In genomic region chr19:15836345-15836594, GRCh38 we compare ENCODE assay signal across 9 cellular contexts. TPM values are rescaled to one million over a fixed set of nuclear protein-coding genes. Genes with fewer than 3 reads are reported as not detected.
DNase-seq lines count a peak whose midpoint lies in the region; ATAC-seq, FAIRE-seq and TF ChIP-seq lines count a peak whose summit lies in the region.
"Had no signal": no experiment of that assay in that cellular context is flagged by ENCODE, and none has a peak within 500 bp of the region (broad histone marks: within the 10 kb centered on the region; RNA-seq: fewer than 3 reads in every experiment).

No MANE protein-coding gene starts in this region.

- H3K79me2 ChIP-seq in endothelial cell of umbilical vein (ENCODE audit: control insufficient read depth, insufficient read depth, low read length), result no peaks in the 10 kb centered on the region

- no peaks in the 10 kb centered on the region for H3K9me1 ChIP-seq in endothelial cell of umbilical vein (replicated peaks; ENCODE audit: control insufficient read depth, extremely low read depth, insufficient read depth, low read length)

- dilution Hi-C loops in endothelial cell of umbilical vein (cut with MboI; ENCODE audit: extremely low pct_ligation_motif_present, low sequenced_read_pairs), result no loop called here

- WGBS in prostate gland, result 3% methylated on average over 18 of the region's 18 CpGs

- no peaks in the 10 kb centered on the region for H3K27me3 ChIP-seq in Peyer's patch
- no peaks in the 10 kb centered on the region for H3K27me3 ChIP-seq in endothelial cell of umbilical vein (ENCODE audit: control insufficient read depth in 2 of 2, insufficient read depth in 2 of 2, low read length in 2 of 2)
- H3K27me3 ChIP-seq in prostate gland (replicated peaks; ENCODE audit: insufficient read depth), result no peaks in the 10 kb centered on the region

- no TSS peak for BruUV-seq in endothelial cell of umbilical vein (replicated peaks; lab: Mats Ljungman, UMichigan)

- intact Hi-C loops in endothelial cell of umbilical vein (cut with micrococcal nuclease), result loop anchor here (2.0 kb wide), 1 partner anchor 361 kb away; the partner anchor contains the start of gene AP1M1
- intact Hi-C loops in prostate gland (cut with DNase I), result no loop called here

- peak; percentile 23 for DNase-seq in NCI-H748 (lab: John Stamatoyannopoulos, UW; ENCODE audit: unreplicated experiment)
- no peak for DNase-seq in NCI-H748 treated with DMSO at 0.1 percent for 48 hours (lab: John Stamatoyannopoulos, UW)
- DNase-seq in Peyer's patch, result no peak
- DNase-seq in endothelial cell of umbilical vein (ENCODE audit: low read depth, low spot score), result peak; percentile 30
- DNase-seq in prostate gland (ENCODE audit: low spot score), result peak; percentile 25
- no peak for DNase-seq in NCI-H510A treated with DMSO at 0.1 percent for 48 hours (lab: John Stamatoyannopoulos, UW)
- DNase-seq in MV-4-11 (lab: John Stamatoyannopoulos, UW), result no peak

- H3K4me2 ChIP-seq in endothelial cell of umbilical vein (ENCODE audit: insufficient read depth, low read length), result peak overlapping the region; percentile 88

- no peak for FAIRE-seq in endothelial cell of umbilical vein (lab: Jason Lieb, UNC)

- TF ChIP-seq POLR2A in Peyer's patch (IDR thresholded peaks at IDR 0.05), result no peak
- TF ChIP-seq POLR2A in endothelial cell of umbilical vein (IDR thresholded peaks at IDR 0.05; ENCODE audit: low read depth, low read length), result no peak
- no peak for TF ChIP-seq POLR2A in prostate gland (IDR thresholded peaks at IDR 0.05)

- H3K27ac ChIP-seq in Peyer's patch, result peak overlapping the region; percentile 95 to 99 (median 98)
- peak overlapping the region; percentile 66 for H3K27ac ChIP-seq in endothelial cell of umbilical vein (ENCODE audit: insufficient read depth, low read depth, low read length)
- peak overlapping the region; percentile 100 for H3K27ac ChIP-seq in prostate gland

- no peak for TF ChIP-seq CTCF in Peyer's patch (IDR thresholded peaks at IDR 0.05)
- TF ChIP-seq CTCF in endothelial cell of umbilical vein (IDR thresholded peaks at IDR 0.05; ENCODE audit: extremely low read depth in 1 of 2, insufficient read depth in 1 of 2, low read depth in 1 of 2, low read length in 2 of 2), result no peak
- no peak for TF ChIP-seq CTCF in prostate gland (IDR thresholded peaks at IDR 0.05)

- H4K20me1 ChIP-seq in endothelial cell of umbilical vein (replicated peaks; ENCODE audit: control insufficient read depth, extremely low read depth, insufficient read depth, low read length), result no peaks in the 10 kb centered on the region

- no peak for ATAC-seq in GM19463 (IDR thresholded peaks at IDR 0.05; ENCODE audit: unreplicated experiment)

- H3K36me3 ChIP-seq in Peyer's patch, result no peaks in the 10 kb centered on the region
- no peaks in the 10 kb centered on the region for H3K36me3 ChIP-seq in endothelial cell of umbilical vein (ENCODE audit: control insufficient read depth in 2 of 2, extremely low read depth in 1 of 2, insufficient read depth in 2 of 2, low read length in 2 of 2)
- no peaks in the 10 kb centered on the region for H3K36me3 ChIP-seq in prostate gland

- CTCF ChIA-PET in endothelial cell of umbilical vein (lab: Charles Lee), result interaction anchor here (1.7 kb wide), 1 partner anchor 205 kb away, joined by 6 read pairs; no protein-coding TSS in a partner anchor

- peak overlapping the region; percentile 70 to 84 (median 80) for H3K4me3 ChIP-seq in Peyer's patch
- peak overlapping the region; percentile 20 to 76 (median 66) for H3K4me3 ChIP-seq in endothelial cell of umbilical vein (replicated peaks in 1 of 3; ENCODE audit: insufficient read depth in 1 of 3, low read depth in 1 of 3, low read length in 3 of 3)
- peak overlapping the region; percentile 57 to 72 for H3K4me3 ChIP-seq in prostate gland

- H3K9me3 ChIP-seq in Peyer's patch (no peaks in the 10 kb centered on the region), endothelial cell of umbilical vein (replicated peaks; ENCODE audit: control insufficient read depth, insufficient read depth, low read length) (no peaks in the 10 kb centered on the region), prostate gland (no peaks in the 10 kb centered on the region)

- POLR2A ChIA-PET in endothelial cell of umbilical vein (lab: Charles Lee), result no interaction called here

- H2AFZ ChIP-seq in endothelial cell of umbilical vein (ENCODE audit: low read depth, low read length), result peak overlapping the region; percentile 59

- peaks cover 0 to 4% (median 0%) of the 10 kb centered on the region in 4 donors for H3K4me1 ChIP-seq in Peyer's patch
- H3K4me1 ChIP-seq in endothelial cell of umbilical vein (ENCODE audit: control insufficient read depth, extremely low read depth, insufficient read depth, low read length), result peaks cover 7% of the 10 kb centered on the region
- peaks cover 7% of the 10 kb centered on the region for H3K4me1 ChIP-seq in prostate gland (replicated peaks)

- H3K9ac ChIP-seq in endothelial cell of umbilical vein (replicated peaks; ENCODE audit: extremely low read depth, insufficient read depth, low read length), result peak overlapping the region; percentile 79

TF ChIP-seq in endothelial cell of umbilical vein, 7 proteins besides CTCF, POLR2A, EP300 and RAD21:
- TF ChIP-seq EZH2 (IDR thresholded peaks at IDR 0.05; ENCODE audit: borderline replicate concordance, low read depth, low read length, severe bottlenecking) (no peak), GATA2 (IDR thresholded peaks at IDR 0.05; ENCODE audit: insufficient read depth, insufficient read length, low read depth, low read length) (no peak), MYC (IDR thresholded peaks at IDR 0.05; ENCODE audit: low read depth, low read length) (no peak), FOS (IDR thresholded peaks at IDR 0.05; ENCODE audit: borderline replicate concordance, insufficient read depth, low read length) (no peak), POLR2AphosphoS5 (IDR thresholded peaks at IDR 0.05; ENCODE audit: insufficient read depth, low read depth, low read length) (no peak), MAX (IDR thresholded peaks at IDR 0.05; ENCODE audit: insufficient read depth, insufficient read length) (no peak), JUN (IDR thresholded peaks at IDR 0.05; ENCODE audit: borderline replicate concordance, insufficient read depth, insufficient read length, low read depth) (no peak)

RNA-seq across cellular contexts. Expression of gene OR10H1, which starts 20.8 kb away (rescaled TPM):
- total RNA-seq in Peyer's patch (not detected), endothelial cell of umbilical vein (not detected in 2 replicates), prostate gland (under 1 TPM; 0.64 to 0.97 TPM)
- not detected in 2 replicates for polyA plus RNA-seq in endothelial cell of umbilical vein
- not detected in 2 replicates for polyA plus RNA-seq in endothelial cell of umbilical vein (2011; cell fraction: cytosol; rRNA removed)
- not detected in 2 replicates for polyA plus RNA-seq in endothelial cell of umbilical vein (2011; cell fraction: nucleus; rRNA removed)
- not detected in 2 replicates for polyA plus RNA-seq in endothelial cell of umbilical vein (2012)
- polyA minus RNA-seq in endothelial cell of umbilical vein, result not detected in 2 replicates
- not detected for polyA minus RNA-seq in endothelial cell of umbilical vein (2011; cell fraction: cytosol; rRNA and poly(A)+ RNA removed)
- not detected in 2 replicates for polyA minus RNA-seq in endothelial cell of umbilical vein (2011; cell fraction: nucleus; rRNA and poly(A)+ RNA removed)
- total RNA-seq: Daoy had no signal

RNA-seq across cellular contexts. Expression of gene OR10H5, which starts 48.8 kb away (rescaled TPM):
- total RNA-seq in Peyer's patch (not detected), endothelial cell of umbilical vein (not detected in 2 replicates), prostate gland (not detected)
- not detected in 2 replicates for polyA plus RNA-seq in endothelial cell of umbilical vein
- polyA plus RNA-seq in endothelial cell of umbilical vein (2011; cell fraction: cytosol; rRNA removed), result not detected in 2 replicates
- polyA plus RNA-seq in endothelial cell of umbilical vein (2011; cell fraction: nucleus; rRNA removed), result not detected in 2 replicates
- polyA plus RNA-seq in endothelial cell of umbilical vein (2012), result not detected in 2 replicates
- polyA minus RNA-seq in endothelial cell of umbilical vein, result not detected in 2 replicates
- polyA minus RNA-seq in endothelial cell of umbilical vein (2011; cell fraction: cytosol; rRNA and poly(A)+ RNA removed), result not detected
- not detected in 2 replicates for polyA minus RNA-seq in endothelial cell of umbilical vein (2011; cell fraction: nucleus; rRNA and poly(A)+ RNA removed)

Comparison
In these comparisons a context has a peak if more than half of its experiments do, and no peak if none do; other contexts are left out.
1. DNase-seq: peak in NCI-H748 (single experiment), endothelial cell of umbilical vein (single experiment) and prostate gland (single experiment); none in NCI-H748 treated with DMSO at 0.1 percent for 48 hours (single experiment), Peyer's patch (0 of 3), NCI-H510A treated with DMSO at 0.1 percent for 48 hours (single experiment) and MV-4-11 (single experiment).
2. Peak in every context shown above with its lines, with median percentiles within 50 percentile points of each other: H3K27ac ChIP-seq and H3K4me3 ChIP-seq.